ENCODE assay signal across 8 cellular contexts in genomic region chr6:65631711-65632110, GRCh38.
"Had no signal": no experiment of that assay in that cellular context is flagged by ENCODE, and none has a peak within 500 bp of the region (broad histone marks: within the 10 kb centered on the region; RNA-seq: fewer than 3 reads in every experiment).

No MANE protein-coding gene starts in this region.

- DNase-seq: GDM1, GF-D8 had no signal

- ATAC-seq: GM12878 had no signal

- H3K4me3 ChIP-seq: GM12878 had no signal

- FAIRE-seq: G401.6, GM12878, GM12891, GM12892, GM18507, GM19239 had no signal
